15 cellular contexts compared by ENCODE assay signal in genomic region chr6:46407785-46408530, GRCh38.
DNase-seq lines count a peak whose midpoint lies in the region.
"Had no signal": no experiment of that assay in that cellular context is flagged by ENCODE, and none has a peak within 500 bp of the region (broad histone marks: within the 10 kb centered on the region; RNA-seq: fewer than 3 reads in every experiment).

No MANE protein-coding gene starts in this region.

- no peaks in the 10 kb centered on the region for H3K27me3 ChIP-seq in subcutaneous abdominal adipose tissue (ENCODE audit: control insufficient read depth in 5 of 5, insufficient read depth in 4 of 5, low read length in 5 of 5)

- peak overlapping the region; percentile 34 for H3K27ac ChIP-seq in subcutaneous abdominal adipose tissue (ENCODE audit: low read depth, low read length)
- H3K27ac ChIP-seq: PC-9 had no signal

- no peak overlapping the region for H3K4me3 ChIP-seq in subcutaneous abdominal adipose tissue (ENCODE audit: low read depth in 1 of 5, low read length in 5 of 5)
- H3K4me3 ChIP-seq: coronary artery, PC-9 had no signal

- no peak overlapping the region for H3K9ac ChIP-seq in subcutaneous abdominal adipose tissue (ENCODE audit: low read length in 5 of 5)

- no peaks in the 10 kb centered on the region for H3K36me3 ChIP-seq in subcutaneous abdominal adipose tissue (ENCODE audit: control insufficient read depth in 5 of 5, insufficient read depth in 5 of 5, low read length in 5 of 5)

- DNase-seq in NCI-H128 (lab: John Stamatoyannopoulos, UW; ENCODE audit: unreplicated experiment) (peak; percentile 33), NCI-H524 (lab: John Stamatoyannopoulos, UW) (peak; percentile 51 to 77), head of caudate nucleus (peak in 26 of 42 donors; percentile 20 to 68 (median 36)), retina (no peak), ecto neural progenitor cell (ENCODE audit: low spot score) (no peak), activated gamma-delta T cell (lab: John Stamatoyannopoulos, UW) (no peak)
- DNase-seq: activated effector memory CD4-positive, alpha-beta T cell treated with Interleukin-2 at 50 U/mL for 16 hours; HFFc6; kidney; NCI-H1417 treated with DMSO at 0.1 percent for 48 hours; NCI-H446; PC-9; stimulated activated naive CD8-positive, alpha-beta T cell treated with anti-CD3 and anti-CD28 coated beads, Interleukin-15, amount 100 ng/mL, for 72 hours had no signal

- no peaks in the 10 kb centered on the region for H3K9me3 ChIP-seq in subcutaneous abdominal adipose tissue (ENCODE audit: control insufficient read depth in 5 of 5, low read length in 5 of 5)

- peaks cover 0 to 21% (median 16%) of the 10 kb centered on the region in 5 donors for H3K4me1 ChIP-seq in subcutaneous abdominal adipose tissue (ENCODE audit: control insufficient read depth in 5 of 5, insufficient read depth in 5 of 5, low read length in 5 of 5)

- intact Hi-C loops in head of caudate nucleus (cut with DNase I), result loop anchor here (10.0 kb wide), 1 partner anchor 83 kb away; no protein-coding TSS in a partner anchor

Comparison
In these comparisons a context has a peak if more than half of its experiments do, and no peak if none do; other contexts are left out.
1. DNase-seq: peak in NCI-H128 (single experiment), NCI-H524 (2 of 2) and head of caudate nucleus (26 of 42); none in retina (single experiment), ecto neural progenitor cell (single experiment) and activated gamma-delta T cell (single experiment).